ENCODE assay signal across 20 cellular contexts in genomic region chr17:75188614-75189013, GRCh38.
"Had no signal": no experiment of that assay in that cellular context is flagged by ENCODE, and none has a peak within 500 bp of the region (broad histone marks: within the 10 kb centered on the region; RNA-seq: fewer than 3 reads in every experiment).

No MANE protein-coding gene starts in this region.

- H3K27me3 Mint-ChIP-seq: activated naive CD8-positive, alpha-beta T cell treated with anti-CD3 and anti-CD28 coated beads for 36 hours; stimulated activated naive CD8-positive, alpha-beta T cell treated with anti-CD3 and anti-CD28 coated beads, Interleukin-15, amount 100 ng/mL, for 72 hours had no signal

- H3K9me3 ChIP-seq: colonic mucosa, SJSA1, suprapubic skin, transverse colon, uterus had no signal

- H3K4me3 ChIP-seq: colonic mucosa, lung, SJSA1, suprapubic skin, transverse colon, uterus had no signal

- DNase-seq: activated CD4-positive, alpha-beta T cell treated with anti-CD3 and anti-CD28 coated beads, Interleukin-2, amount 50 U/mL, for 4 hours; activated CD8-positive, alpha-beta memory T cell treated with anti-CD3 and anti-CD28 coated beads, Interleukin-2, amount 50 U/mL, for 4 hours; activated gamma-delta T cell treated with Interleukin-2 at 50 U/mL for 16 hours; activated naive CD8-positive, alpha-beta T cell treated with anti-CD3 and anti-CD28 coated beads for 36 hours; central memory CD4-positive, alpha-beta T cell; colonic mucosa; foreskin melanocyte; midbrain; occipital lobe; retina; stimulated activated CD4-positive, alpha-beta T cell treated with anti-CD3 and anti-CD28 coated beads, Interleukin-12 subunit alpha, Interleukin-12 subunit beta, amount 100 ng/mL, for 4 hours; stimulated activated CD4-positive, alpha-beta T cell treated with anti-CD3 and anti-CD28 coated beads, Interleukin-1b, Interleukin-23, amount 100 ng/mL, for 48 hours; stimulated activated naive CD8-positive, alpha-beta T cell treated with anti-CD3 and anti-CD28 coated beads, Interleukin-15, amount 100 ng/mL, for 72 hours; transverse colon; uterus had no signal

- H3K36me3 ChIP-seq: colonic mucosa, SJSA1, suprapubic skin, transverse colon, uterus had no signal

- H3K27me3 ChIP-seq: colonic mucosa, SJSA1, suprapubic skin, transverse colon, uterus had no signal

- H3K4me3 Mint-ChIP-seq: brain had no signal

- H3K9me3 Mint-ChIP-seq: activated naive CD8-positive, alpha-beta T cell treated with anti-CD3 and anti-CD28 coated beads for 36 hours; activated T-cell treated with anti-CD3 and anti-CD28 coated beads, Interleukin-2, amount 50 U/mL, for 72 hours; stimulated activated naive CD8-positive, alpha-beta T cell treated with anti-CD3 and anti-CD28 coated beads, Interleukin-15, amount 100 ng/mL, for 72 hours had no signal

- H3K27ac ChIP-seq: colonic mucosa, SJSA1, suprapubic skin, transverse colon, uterus had no signal

- H3K27ac Mint-ChIP-seq: brain had no signal

- H3K4me1 ChIP-seq: colonic mucosa, uterus had no signal

- H3K36me3 Mint-ChIP-seq: activated naive CD8-positive, alpha-beta T cell treated with anti-CD3 and anti-CD28 coated beads for 36 hours; brain had no signal
